13 cellular contexts compared by ENCODE assay signal in the genomic region with DNA sequence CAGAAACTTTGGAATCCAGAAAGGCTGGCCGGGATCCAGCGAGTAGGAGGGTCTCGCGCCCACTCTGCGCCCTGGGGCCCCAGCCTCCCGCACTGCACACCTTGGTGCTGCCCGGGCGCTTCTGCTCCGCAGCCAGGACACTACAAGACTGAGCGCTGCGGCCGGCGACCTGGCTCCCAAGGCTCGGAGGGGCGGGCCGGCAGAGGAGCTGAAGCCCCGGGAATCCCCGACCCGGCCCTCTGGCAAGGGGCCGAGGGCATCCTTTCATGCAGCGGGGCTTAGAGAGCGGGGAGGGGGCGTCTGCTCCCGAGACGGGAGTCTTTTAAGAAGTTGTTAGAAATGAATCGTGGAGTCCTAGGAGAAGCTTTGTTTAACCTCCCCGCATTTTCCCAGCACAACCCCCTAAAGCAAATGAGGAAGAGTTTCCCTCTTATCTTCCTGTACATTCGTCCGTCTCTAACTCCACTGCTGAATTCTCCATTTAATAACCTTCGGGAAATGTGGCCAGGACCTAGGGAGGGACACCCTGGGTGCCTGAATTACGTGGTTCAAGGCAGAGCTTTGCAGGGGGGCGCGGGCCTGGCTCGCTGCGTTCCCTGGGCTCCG. TPM values are rescaled to one million over a fixed set of nuclear protein-coding genes. Genes with fewer than 3 reads are reported as not detected.
DNase-seq lines count a peak whose midpoint lies in the region; ATAC-seq, FAIRE-seq and TF ChIP-seq lines count a peak whose summit lies in the region.
"Had no signal": no experiment of that assay in that cellular context is flagged by ENCODE, and none has a peak within 500 bp of the region (broad histone marks: within the 10 kb centered on the region; RNA-seq: fewer than 3 reads in every experiment).

No MANE protein-coding gene starts in this region.

- DNase-seq in GM06990 (ENCODE audit: extremely low read depth, insufficient read length) = no peak
- DNase-seq in astrocyte (ENCODE audit: low read depth) = no peak
- peak; percentile 80 for DNase-seq in retina
- no peak for DNase-seq in stimulated activated CD4-positive, alpha-beta T cell treated with anti-CD3 and anti-CD28 coated beads, Interleukin-4, amount 100 ng/mL, for 1 hour
- DNase-seq in middle frontal gyrus (ENCODE audit: extremely low spot score, low spot score) = no peak
- DNase-seq: activated naive CD4-positive, alpha-beta T cell treated with anti-CD3 and anti-CD28 coated beads, Interleukin-2, amount 50 U/mL, for 16 hours; Caco-2; naive B cell; NK-92 treated with Interleukin-12 subunit alpha and Interleukin-12 subunit beta, amount 100 ng/mL, for 24 hours had no signal

- no peaks in the 10 kb centered on the region for H3K4me1 ChIP-seq in astrocyte (ENCODE audit: insufficient read depth, low read length)
- peaks cover 6% of the 10 kb centered on the region for H3K4me1 ChIP-seq in iPS-18a (ENCODE audit: control insufficient read depth, low read depth, low read length)

- no peak overlapping the region for H2AFZ ChIP-seq in astrocyte (ENCODE audit: low read depth, low read length)

- H3K36me3 Mint-ChIP-seq in astrocyte (ENCODE audit: low read depth, unreplicated experiment) = no peaks in the 10 kb centered on the region
- H3K36me3 Mint-ChIP-seq: IgD-negative memory B cell had no signal

- H3K79me2 ChIP-seq in astrocyte (ENCODE audit: insufficient read depth, low read length) = no peaks in the 10 kb centered on the region

- peak overlapping the region; percentile 68 for H3K4me3 Mint-ChIP-seq in astrocyte (ENCODE audit: unreplicated experiment)

- H4K20me1 ChIP-seq in astrocyte (ENCODE audit: insufficient read depth, low read length) = no peaks in the 10 kb centered on the region

- H3K4me2 ChIP-seq in astrocyte (ENCODE audit: low read length) = peak overlapping the region; percentile 36

- H3K36me3 ChIP-seq in GM06990 (ENCODE audit: control insufficient read depth, insufficient read depth, low read length) = no peaks in the 10 kb centered on the region
- no peaks in the 10 kb centered on the region for H3K36me3 ChIP-seq in astrocyte (ENCODE audit: insufficient read depth, low read length)
- no peaks in the 10 kb centered on the region for H3K36me3 ChIP-seq in iPS-18a (ENCODE audit: control insufficient read depth, low read depth, low read length)

- H3K27me3 ChIP-seq in GM06990 (replicated peaks; ENCODE audit: control insufficient read depth, insufficient read depth, low read length) (no peaks in the 10 kb centered on the region; the same call in 1 of the 2 replicates), astrocyte (ENCODE audit: insufficient read depth, low read length) (peaks cover 25% of the 10 kb centered on the region), iPS-18a (ENCODE audit: control insufficient read depth, insufficient read depth, low read length) (peaks cover 64% of the 10 kb centered on the region)

- H3K4me3 ChIP-seq in GM06990 (replicated peaks; ENCODE audit: low read depth, low read length) = peak overlapping the region; percentile 50
- H3K4me3 ChIP-seq in astrocyte (ENCODE audit: insufficient read depth, low read depth, low read length) = no peak overlapping the region
- peak overlapping the region; percentile 61 for H3K4me3 ChIP-seq in iPS-18a (ENCODE audit: low read length)

- H3K9ac ChIP-seq in astrocyte (ENCODE audit: low read length) = no peak overlapping the region
- H3K9ac ChIP-seq in iPS-18a (ENCODE audit: low read length) = no peak overlapping the region

- H3K4me1 Mint-ChIP-seq in astrocyte (ENCODE audit: low read depth, unreplicated experiment) = peaks cover 9% of the 10 kb centered on the region

- H3K9me3 ChIP-seq in astrocyte (ENCODE audit: insufficient read depth, low read depth, low read length) (no peaks in the 10 kb centered on the region), iPS-18a (ENCODE audit: control insufficient read depth, low read depth, low read length) (no peaks in the 10 kb centered on the region)

- peaks cover 52% of the 10 kb centered on the region for H3K27me3 Mint-ChIP-seq in astrocyte (ENCODE audit: low read depth, unreplicated experiment)

- ATAC-seq in GM21528 (IDR thresholded peaks at IDR 0.05; ENCODE audit: low FRiP score, unreplicated experiment) (no peak), GM18520 (IDR thresholded peaks at IDR 0.05; ENCODE audit: unreplicated experiment) (no peak)

- TF ChIP-seq CTCF in GM06990 (IDR thresholded peaks at IDR 0.05; ENCODE audit: insufficient read depth, low read length, poor library complexity, severe bottlenecking) (no peak), astrocyte (IDR thresholded peaks at IDR 0.05; ENCODE audit: insufficient read depth, low read depth, low read length) (no peak)

- H3K27ac Mint-ChIP-seq in astrocyte (ENCODE audit: unreplicated experiment) = no peak overlapping the region
- H3K27ac Mint-ChIP-seq: IgD-negative memory B cell, naive B cell had no signal

- H3K9me3 Mint-ChIP-seq in astrocyte (ENCODE audit: unreplicated experiment) = no peaks in the 10 kb centered on the region
- H3K9me3 Mint-ChIP-seq: IgD-negative memory B cell had no signal

- H3K27ac ChIP-seq in astrocyte (ENCODE audit: low read depth, low read length) (no peak overlapping the region), iPS-18a (ENCODE audit: low read length) (no peak overlapping the region)

- FAIRE-seq in astrocyte (lab: Jason Lieb, UNC) = no peak

RNA-seq across cellular contexts. Expression of gene VWC2, which starts 1.1 kb away (rescaled TPM):
- total RNA-seq in astrocyte = 0.02 TPM in 1 of 2 replicates, not detected in the other
- total RNA-seq: Caco-2 had no signal
